Comparison of ENCODE assay signal across 8 cellular contexts in the genomic region with DNA sequence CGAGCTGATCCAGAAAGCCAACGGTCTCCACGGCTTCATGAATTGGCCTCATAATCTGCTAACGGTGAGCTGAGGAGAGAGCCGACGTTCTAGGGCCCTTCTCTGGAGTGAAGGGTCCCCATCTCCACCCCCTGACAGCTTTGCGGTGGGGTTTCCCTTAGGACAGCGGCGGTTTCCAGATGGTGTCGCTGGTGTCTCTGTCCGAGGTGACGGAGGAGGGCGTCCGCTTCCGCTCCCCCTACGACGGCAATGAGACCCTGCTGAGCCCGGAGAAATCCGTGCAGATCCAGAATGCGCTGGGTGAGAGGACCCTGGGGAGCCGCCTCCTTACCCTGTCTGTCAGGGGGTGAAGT. TPM values are rescaled to one million over a fixed set of nuclear protein-coding genes. Genes with fewer than 3 reads are reported as not detected.
A peak's percentile ranks its signal among the peaks of the same experiment; 100 is the strongest.
DNase-seq lines count a peak whose midpoint lies in the region; ATAC-seq and TF ChIP-seq lines count a peak whose summit lies in the region.

No MANE protein-coding gene starts in this region.

- no peak overlapping the region for H3K27ac ChIP-seq in GM23338 (ENCODE audit: low read depth)
- H3K27ac ChIP-seq in stomach = peak overlapping the region in 4 of 5 donors; percentile 30 to 73 (median 62)

- H3K27me3 ChIP-seq in GM23338 (ENCODE audit: insufficient read depth) (no peaks in the 10 kb centered on the region), stomach (no peaks in the 10 kb centered on the region)

- H3K36me3 ChIP-seq in GM23338 (ENCODE audit: insufficient read depth) (no peaks in the 10 kb centered on the region), stomach (peaks cover 0 to 14% (median 2%) of the 10 kb centered on the region in 4 donors)

- H3F3A ChIP-seq in GM23338 (replicated peaks; ENCODE audit: low read depth) = peaks cover 6% of the 10 kb centered on the region

- WGBS in stomach, 5 donors = 3 to 6% (median 3%) methylated on average over 12 to 21 of the region's 21 CpGs

- peaks cover 5% of the 10 kb centered on the region for H3K4me1 Mint-ChIP-seq in GM23338
- H3K4me1 Mint-ChIP-seq in brain = peaks cover 14% of the 10 kb centered on the region

- peaks cover 9% of the 10 kb centered on the region for H3K27me3 Mint-ChIP-seq in GM23338 (ENCODE audit: insufficient read depth, low read depth, poor library complexity)
- H3K27me3 Mint-ChIP-seq in brain = peaks cover 2% of the 10 kb centered on the region

- peaks cover 3% of the 10 kb centered on the region; the same call in 2 of the 3 replicates for H3K36me3 Mint-ChIP-seq in GM23338 (ENCODE audit: low read depth)
- peaks cover 2% of the 10 kb centered on the region for H3K36me3 Mint-ChIP-seq in brain

- H3K79me2 ChIP-seq in GM23338 (replicated peaks; ENCODE audit: insufficient read depth) = 0 out of 2 replicates have a peak, but pooled peaks cover 4% of the 10 kb centered on the region

- no peak for TF ChIP-seq EP300 in stomach (IDR thresholded peaks at IDR 0.05)

- intact Hi-C loops in left colon (cut with DNase I, micrococcal nuclease) = loop anchor here in 1 of 2 donors (10.0 kb wide), 1 partner anchor 417 kb away; a partner anchor contains a TSS
- intact Hi-C loops in stomach (cut with DNase I; ENCODE audit: low total_unique reads) = no loop called here

- H3K4me1 ChIP-seq in GM23338 (ENCODE audit: insufficient read depth) (no peaks in the 10 kb centered on the region), stomach (peaks cover 10 to 21% (median 18%) of the 10 kb centered on the region in 4 donors)

- H4K20me1 ChIP-seq in GM23338 (replicated peaks; ENCODE audit: insufficient read depth) = no peaks in the 10 kb centered on the region

- DNase-seq in EL (peak; percentile 29), GM23338 (ENCODE audit: low spot score) (peak; percentile 75), NCI-H69 (lab: John Stamatoyannopoulos, UW) (peak; percentile 73), left colon (peak in 1 of 2 donors; percentile 34), stomach (no peak), NCI-H774 (lab: John Stamatoyannopoulos, UW) (no peak), NCI-H187 (lab: John Stamatoyannopoulos, UW) (no peak)

- no peak for TF ChIP-seq POLR2A in stomach (IDR thresholded peaks at IDR 0.05)

- H3K27ac Mint-ChIP-seq in GM23338 (peak overlapping the region; percentile 95), brain (peak overlapping the region; percentile 87 to 97 (median 90))

- H3K4me3 Mint-ChIP-seq in GM23338 (peak overlapping the region; percentile 94), brain (peak overlapping the region; percentile 91 to 95 (median 94))

- H2AFZ ChIP-seq in GM23338 = peak overlapping the region; percentile 96

- TF ChIP-seq CTCF in GM23338 (conservative IDR thresholded peaks at IDR 0.05; ENCODE audit: low read depth in 2 of 2) (peak; percentile 6 to 56; a peak in 2 of 4 replicates), brain (conservative IDR thresholded peaks at IDR 0.05) (peak in 1 of 2 experiments; percentile 22), stomach (IDR thresholded peaks at IDR 0.05) (no peak)

- no peaks in the 10 kb centered on the region for H3K9me2 ChIP-seq in GM23338 (ENCODE audit: insufficient read depth)

- H3K9me3 Mint-ChIP-seq in GM23338 (no peaks in the 10 kb centered on the region; the same call in 2 of the 3 replicates), brain (no peaks in the 10 kb centered on the region)

- H3K4me2 ChIP-seq in GM23338 = peak overlapping the region; percentile 98

- no peaks in the 10 kb centered on the region for H3K9me3 ChIP-seq in stomach

- H3K4me3 ChIP-seq in GM23338 = peak overlapping the region; percentile 97
- peak overlapping the region; percentile 74 to 96 (median 78) for H3K4me3 ChIP-seq in stomach

- ATAC-seq in GM23338 (peak; percentile 68), left colon (peak; percentile 52)

TF ChIP-seq in GM23338, 12 proteins besides CTCF, POLR2A, EP300 and RAD21 (continues in another document):
- TF ChIP-seq POLR2AphosphoS5 (IDR thresholded peaks at IDR 0.05; ENCODE audit: low read depth) (no peak), EZH2 (IDR thresholded peaks at IDR 0.05; ENCODE audit: low read depth, unreplicated experiment) (no peak), ZNF331 (CRISPR knock-in tag; IDR thresholded peaks at IDR 0.05; ENCODE audit: low read depth) (no peak), ZNF114 (CRISPR knock-in tag; IDR thresholded peaks at IDR 0.05) (no peak)
- TF ChIP-seq, protein P1, sequence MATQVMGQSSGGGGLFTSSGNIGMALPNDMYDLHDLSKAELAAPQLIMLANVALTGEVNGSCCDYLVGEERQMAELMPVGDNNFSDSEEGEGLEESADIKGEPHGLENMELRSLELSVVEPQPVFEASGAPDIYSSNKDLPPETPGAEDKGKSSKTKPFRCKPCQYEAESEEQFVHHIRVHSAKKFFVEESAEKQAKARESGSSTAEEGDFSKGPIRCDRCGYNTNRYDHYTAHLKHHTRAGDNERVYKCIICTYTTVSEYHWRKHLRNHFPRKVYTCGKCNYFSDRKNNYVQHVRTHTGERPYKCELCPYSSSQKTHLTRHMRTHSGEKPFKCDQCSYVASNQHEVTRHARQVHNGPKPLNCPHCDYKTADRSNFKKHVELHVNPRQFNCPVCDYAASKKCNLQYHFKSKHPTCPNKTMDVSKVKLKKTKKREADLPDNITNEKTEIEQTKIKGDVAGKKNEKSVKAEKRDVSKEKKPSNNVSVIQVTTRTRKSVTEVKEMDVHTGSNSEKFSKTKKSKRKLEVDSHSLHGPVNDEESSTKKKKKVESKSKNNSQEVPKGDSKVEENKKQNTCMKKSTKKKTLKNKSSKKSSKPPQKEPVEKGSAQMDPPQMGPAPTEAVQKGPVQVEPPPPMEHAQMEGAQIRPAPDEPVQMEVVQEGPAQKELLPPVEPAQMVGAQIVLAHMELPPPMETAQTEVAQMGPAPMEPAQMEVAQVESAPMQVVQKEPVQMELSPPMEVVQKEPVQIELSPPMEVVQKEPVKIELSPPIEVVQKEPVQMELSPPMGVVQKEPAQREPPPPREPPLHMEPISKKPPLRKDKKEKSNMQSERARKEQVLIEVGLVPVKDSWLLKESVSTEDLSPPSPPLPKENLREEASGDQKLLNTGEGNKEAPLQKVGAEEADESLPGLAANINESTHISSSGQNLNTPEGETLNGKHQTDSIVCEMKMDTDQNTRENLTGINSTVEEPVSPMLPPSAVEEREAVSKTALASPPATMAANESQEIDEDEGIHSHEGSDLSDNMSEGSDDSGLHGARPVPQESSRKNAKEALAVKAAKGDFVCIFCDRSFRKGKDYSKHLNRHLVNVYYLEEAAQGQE (IDR thresholded peaks at IDR 0.05; ENCODE audit: unreplicated experiment) = peak; percentile 61

RNA-seq across cellular contexts. Expression of a gene that starts 0.7 kb away (rescaled TPM):
- total RNA-seq in GM23338 (2014; rRNA removed; shearing (Covaris generic)) = 54.5 and 61.2 TPM in 2 replicates
- polyA plus RNA-seq in GM23338 (2016; fragmentation: Nextera tagmentation; extraction: Ambion mirVana) = 77.4 and 83.5 TPM in 2 replicates
- polyA plus RNA-seq in brain (ENCODE audit: insufficient read depth, low read depth, low replicate concordance) = 23.5 TPM
- total RNA-seq in left colon = 10 to 100 TPM; 76.9 to 78.6 TPM
- 100 to 1,000 TPM in 2 of 5 donors, 10 to 100 TPM in 3; 21.7 to 104 (median 66.5) TPM for total RNA-seq in stomach
- polyA plus RNA-seq in stomach = 100 to 1,000 TPM; 113 to 153 (median 115) TPM

RNA-seq across cellular contexts. Expression of a gene that starts 15.9 kb away (rescaled TPM):
- total RNA-seq in GM23338 (2014; rRNA removed; shearing (Covaris generic)) = 107 and 138 TPM in 2 replicates
- polyA plus RNA-seq in GM23338 (2016; fragmentation: Nextera tagmentation; extraction: Ambion mirVana) (40.0 and 40.7 TPM in 2 replicates), brain (ENCODE audit: insufficient read depth, low read depth, low replicate concordance) (134 TPM), stomach (100 to 1,000 TPM in 1 of 3 donors, 10 to 100 TPM in 2; 77.8 to 130 (median 83.6) TPM)
- total RNA-seq in left colon (100 to 1,000 TPM; 446 to 618 TPM), stomach (100 to 1,000 TPM; 270 to 541 (median 289) TPM)

RNA-seq across cellular contexts. Expression of a gene that starts 47.8 kb away (rescaled TPM):
- 544 and 573 TPM in 2 replicates for total RNA-seq in GM23338 (2014; rRNA removed; shearing (Covaris generic))
- polyA plus RNA-seq in GM23338 (2016; fragmentation: Nextera tagmentation; extraction: Ambion mirVana) (616 and 625 TPM in 2 replicates), brain (ENCODE audit: insufficient read depth, low read depth, low replicate concordance) (261 TPM), stomach (10 to 100 TPM; 33.5 to 84.2 (median 49.8) TPM)
- total RNA-seq in left colon (100 to 1,000 TPM; 129 to 181 TPM), stomach (100 to 1,000 TPM in 3 of 5 donors, 10 to 100 TPM in 2; 65.3 to 381 (median 142) TPM)

Comparison
In these comparisons a context has a peak if more than half of its experiments do, and no peak if none do; other contexts are left out.
1. DNase-seq: peak in EL (single experiment), GM23338 (single experiment) and NCI-H69 (single experiment); none in stomach (single experiment), NCI-H774 (single experiment) and NCI-H187 (0 of 2).
2. CTCF ChIP-seq: peak in GM23338 (2 of 2); none in stomach (0 of 7).